Comparison of ENCODE assay signal across 14 cellular contexts in the genomic region with DNA sequence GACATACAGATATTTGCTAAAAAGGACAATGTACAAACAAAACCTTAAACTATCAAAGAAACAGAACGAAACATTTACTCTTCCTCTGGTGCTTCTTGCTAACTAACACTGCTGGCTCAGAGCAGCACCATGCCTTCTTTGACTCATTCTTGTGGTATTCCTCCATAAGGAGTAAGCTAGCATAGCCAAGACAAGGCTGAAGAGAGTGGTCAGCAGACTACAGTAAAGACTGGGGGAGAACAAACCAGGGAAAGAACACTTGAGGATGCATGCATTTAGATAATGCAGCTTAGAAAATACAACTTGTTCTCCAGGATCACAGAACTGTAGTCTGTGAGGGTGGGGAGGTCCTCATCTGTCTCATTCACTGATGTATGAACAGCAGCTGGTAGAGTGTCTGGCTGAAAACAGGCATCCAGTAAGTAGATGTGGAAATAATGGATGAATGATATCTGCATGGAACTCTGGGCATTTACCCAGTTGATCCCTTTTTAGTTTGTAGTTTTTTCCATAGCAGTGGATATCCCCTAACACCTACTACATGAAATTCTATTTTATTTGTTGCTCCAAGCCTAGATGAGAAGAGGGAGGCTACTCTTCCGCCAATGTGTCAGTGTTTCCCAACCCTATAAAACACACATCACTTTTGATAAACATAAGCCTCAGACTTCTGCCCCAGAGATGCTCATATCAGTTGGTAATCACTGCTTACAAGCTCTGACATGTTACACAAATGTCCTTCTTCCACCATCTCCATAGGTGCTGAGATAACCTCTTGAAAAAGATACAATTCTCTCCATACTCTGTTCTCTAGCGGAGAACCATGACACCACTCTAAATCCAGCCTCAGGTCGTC. TPM values are rescaled to one million over a fixed set of nuclear protein-coding genes. Genes with fewer than 3 reads are reported as not detected.
DNase-seq lines count a peak whose midpoint lies in the region; ATAC-seq and TF ChIP-seq lines count a peak whose summit lies in the region.
"Had no signal": no experiment of that assay in that cellular context is flagged by ENCODE, and none has a peak within 500 bp of the region (broad histone marks: within the 10 kb centered on the region; RNA-seq: fewer than 3 reads in every experiment).

No MANE protein-coding gene starts in this region.

- CTCF ChIA-PET in Panc1 (lab: Charles Lee), result no interaction called here

- BruUV-seq in Panc1 (replicated peaks; lab: Mats Ljungman, UMichigan), result no TSS peak

- H3K4me3 Mint-ChIP-seq in endothelial cell (ENCODE audit: unreplicated experiment), result no peak overlapping the region
- H3K4me3 Mint-ChIP-seq: neural progenitor cell; stimulated activated naive CD8-positive, alpha-beta T cell treated with anti-CD3 and anti-CD28 coated beads, Interleukin-15, Interleukin-2, amounts not matched to agents 100 ng/mL and 50 ng/mL, for 24 hours; T-helper 2 cell treated with Interferon-gamma antibody and Interleukin-4, amounts not matched to agents 5 μg/mL and 100 μg/mL, for 36 hours had no signal

- H3K36me3 Mint-ChIP-seq in endothelial cell (ENCODE audit: low read depth, unreplicated experiment), result peaks cover 43% of the 10 kb centered on the region

- ATAC-seq in Panc1 (peak; percentile 57; the same call in 1 of the 2 replicates), mucosa of descending colon (peak; percentile 42), body of pancreas (no peak), HG03521 (IDR thresholded peaks at IDR 0.05; ENCODE audit: unreplicated experiment) (no peak)

- H3K9me3 ChIP-seq in Panc1 (ENCODE audit: control insufficient read depth, insufficient read depth, low read depth, low read length) (no peaks in the 10 kb centered on the region), mucosa of descending colon (no peaks in the 10 kb centered on the region), body of pancreas (no peaks in the 10 kb centered on the region), testis (no peaks in the 10 kb centered on the region)

- H3K36me3 ChIP-seq in Panc1 (ENCODE audit: control insufficient read depth, insufficient read depth, low read length) (peaks cover 28% of the 10 kb centered on the region), mucosa of descending colon (ENCODE audit: low read depth) (peaks cover 7% of the 10 kb centered on the region), body of pancreas (replicated peaks in 1 of 2; ENCODE audit: insufficient read depth in 1 of 2, low read depth in 2 of 2) (peaks cover 0 to 32% of the 10 kb centered on the region in 2 donors), testis (ENCODE audit: low read depth, missing control alignments) (no peaks in the 10 kb centered on the region)

- in situ Hi-C loops in Panc1 (cut with HindIII; ENCODE audit: low pct_unique_long_range_greater_than_20kb, low sequenced_read_pairs), result no loop called here

- H3K4me1 Mint-ChIP-seq in endothelial cell (ENCODE audit: unreplicated experiment), result peaks cover 9% of the 10 kb centered on the region

- POLR2A ChIA-PET in Panc1 (lab: Charles Lee), result no interaction called here

- H3K4me3 ChIP-seq in AG09309 (ENCODE audit: control insufficient read depth, low read depth, low read length), result no peak overlapping the region
- H3K4me3 ChIP-seq in Panc1 (ENCODE audit: low read depth in 2 of 2, low read length in 2 of 2), result no peak overlapping the region
- H3K4me3 ChIP-seq in mucosa of descending colon, result no peak overlapping the region
- H3K4me3 ChIP-seq in body of pancreas, result no peak overlapping the region
- H3K4me3 ChIP-seq in testis, result no peak overlapping the region
- H3K4me3 ChIP-seq: neural progenitor cell had no signal

- TF ChIP-seq POLR2A in body of pancreas (IDR thresholded peaks at IDR 0.05) (no peak), testis (IDR thresholded peaks at IDR 0.05) (no peak)

- no peaks in the 10 kb centered on the region for H3K27me3 ChIP-seq in Panc1 (ENCODE audit: control insufficient read depth, insufficient read depth, low read length)
- no peaks in the 10 kb centered on the region for H3K27me3 ChIP-seq in body of pancreas
- H3K27me3 ChIP-seq in testis, result no peaks in the 10 kb centered on the region
- H3K27me3 ChIP-seq: neural progenitor cell had no signal

- DNase-seq in AG09309 (ENCODE audit: low read depth) (peak; percentile 46), Panc1 (ENCODE audit: low read depth, low spot score) (no peak), endothelial cell (ENCODE audit: low spot score) (no peak), mucosa of descending colon (no peak), body of pancreas (no peak), LoVo (ENCODE audit: low spot score) (no peak), testis (no peak)
- DNase-seq: CD4-positive, alpha-beta memory T cell; NCI-H1694; stimulated activated CD4-positive, alpha-beta T cell treated with anti-CD3 and anti-CD28 coated beads, Interleukin-2, amount 100 ng/mL, for 24 hours had no signal

- H3K4me1 ChIP-seq in Panc1 (ENCODE audit: control insufficient read depth, insufficient read depth, low read length), result no peaks in the 10 kb centered on the region
- H3K4me1 ChIP-seq in mucosa of descending colon (ENCODE audit: low read depth), result no peaks in the 10 kb centered on the region
- peaks cover 15% of the 10 kb centered on the region for H3K4me1 ChIP-seq in body of pancreas
- H3K4me1 ChIP-seq in testis, result no peaks in the 10 kb centered on the region

- intact Hi-C loops in Panc1 (cut with micrococcal nuclease; ENCODE audit: unreplicated experiment) (no loop called here), mucosa of descending colon (cut with DNase I, micrococcal nuclease) (no loop called here), body of pancreas (cut with DNase I) (no loop called here), testis (cut with DNase I; ENCODE audit: low total_unique reads) (no loop called here)

- TF ChIP-seq CTCF in AG09309 (IDR thresholded peaks at IDR 0.05; ENCODE audit: control insufficient read depth, insufficient read depth, low read depth, low read length, missing control alignments) (no peak), Panc1 (IDR thresholded peaks at IDR 0.05) (no peak), endothelial cell (IDR thresholded peaks at IDR 0.05; ENCODE audit: unreplicated experiment) (no peak), mucosa of descending colon (IDR thresholded peaks at IDR 0.05) (no peak), body of pancreas (IDR thresholded peaks at IDR 0.05) (no peak), testis (IDR thresholded peaks at IDR 0.05) (no peak)

- H3K27me3 Mint-ChIP-seq in endothelial cell (ENCODE audit: unreplicated experiment), result no peaks in the 10 kb centered on the region
- H3K27me3 Mint-ChIP-seq: CD4-positive, alpha-beta memory T cell; stimulated activated naive CD8-positive, alpha-beta T cell treated with anti-CD3 and anti-CD28 coated beads, Interleukin-15, Interleukin-2, amounts not matched to agents 100 ng/mL and 50 ng/mL, for 24 hours had no signal

- H3K27ac Mint-ChIP-seq in endothelial cell (ENCODE audit: unreplicated experiment), result peak overlapping the region; percentile 5
- H3K27ac Mint-ChIP-seq: neural progenitor cell; stimulated activated naive CD8-positive, alpha-beta T cell treated with anti-CD3 and anti-CD28 coated beads, Interleukin-15, Interleukin-2, amounts not matched to agents 100 ng/mL and 50 ng/mL, for 24 hours; T-helper 2 cell treated with Interferon-gamma antibody and Interleukin-4, amounts not matched to agents 5 μg/mL and 100 μg/mL, for 36 hours had no signal

- no peaks in the 10 kb centered on the region for H3K9me3 Mint-ChIP-seq in endothelial cell (ENCODE audit: unreplicated experiment)
- H3K9me3 Mint-ChIP-seq: neural progenitor cell; T-helper 2 cell treated with Interferon-gamma antibody and Interleukin-4, amounts not matched to agents 5 μg/mL and 100 μg/mL, for 36 hours had no signal

- WGBS in body of pancreas, 2 donors, result 69 to 81% methylated on average over 4 of the region's 4 CpGs
- 80 to 90% methylated on average over 4 of the region's 4 CpGs for WGBS in testis, 2 donors

- no peak overlapping the region for H3K27ac ChIP-seq in Panc1 (ENCODE audit: low read length)
- no peak overlapping the region for H3K27ac ChIP-seq in body of pancreas
- no peak overlapping the region for H3K27ac ChIP-seq in testis
- H3K27ac ChIP-seq: neural progenitor cell had no signal

RNA-seq across cellular contexts. Expression of gene SNX19, which starts 7.3 kb away (rescaled TPM):
- 79.3 TPM for total RNA-seq in Panc1 (2021; ENCODE audit: unreplicated experiment)
- 66.1 TPM for polyA plus RNA-seq in Panc1 (2012; ENCODE audit: insufficient read length)
- total RNA-seq in endothelial cell (ENCODE audit: unreplicated experiment), result 47.9 TPM
- 10 to 100 TPM; 53.1 to 87.5 (median 76.7) TPM for total RNA-seq in mucosa of descending colon
- total RNA-seq in body of pancreas, result 100 to 1,000 TPM in 1 of 2 donors, 10 to 100 TPM in 1; 58.4 to 245 TPM
- total RNA-seq in testis, result 100 to 1,000 TPM; 131 to 153 TPM
- polyA plus RNA-seq in testis (ENCODE audit: insufficient read depth, low read depth, low replicate concordance), result 144 TPM

Comparison
In these comparisons a context has a peak if more than half of its experiments do, and no peak if none do; other contexts are left out.
1. ATAC-seq: peak in Panc1 (single experiment) and mucosa of descending colon (single experiment); none in body of pancreas (single experiment) and HG03521 (single experiment).